ENCODE assay signal across 9 cellular contexts in the genomic region with DNA sequence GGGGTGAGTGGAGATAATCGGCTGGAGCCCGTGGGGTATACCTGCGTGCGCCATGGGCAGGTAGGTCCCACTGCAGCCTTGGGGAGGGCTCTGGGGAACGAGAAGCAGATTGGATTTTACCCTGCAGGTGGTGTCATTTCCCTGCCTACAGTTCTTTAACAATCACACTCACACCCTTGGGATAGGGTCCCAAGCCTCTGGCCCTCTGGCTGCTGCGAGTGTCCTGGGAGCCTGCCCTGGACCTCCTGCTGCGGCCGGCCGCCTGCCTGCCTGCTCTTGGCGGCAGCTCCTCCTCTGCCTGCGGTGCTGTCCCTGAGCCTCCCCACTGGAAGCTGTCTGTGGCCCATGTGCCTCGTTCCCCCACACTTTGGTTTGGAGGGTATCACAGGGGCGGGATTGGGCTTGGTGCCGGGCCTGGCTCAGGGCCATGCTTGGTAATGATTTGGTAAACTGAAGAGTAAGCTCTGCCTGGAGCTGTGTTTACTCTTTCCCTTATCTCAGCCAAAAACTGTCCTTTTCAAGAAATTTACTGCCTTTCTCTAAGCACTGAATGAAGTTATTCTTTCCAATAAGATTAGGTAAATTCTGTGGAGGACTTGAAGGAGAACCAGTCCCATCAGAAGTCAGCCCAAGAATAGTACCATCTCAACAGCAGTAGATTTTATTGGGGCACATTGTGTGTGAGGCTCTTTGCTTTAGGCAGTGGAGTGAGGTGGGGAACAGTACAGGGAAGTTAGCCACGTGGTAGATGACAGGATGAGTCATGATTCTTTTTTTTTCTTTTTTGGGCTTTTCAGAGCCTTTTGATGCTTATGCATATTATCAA. TPM values are rescaled to one million over a fixed set of nuclear protein-coding genes. Genes with fewer than 3 reads are reported as not detected.
DNase-seq lines count a peak whose midpoint lies in the region; ATAC-seq and TF ChIP-seq lines count a peak whose summit lies in the region.
"Had no signal": no experiment of that assay in that cellular context is flagged by ENCODE, and none has a peak within 500 bp of the region (broad histone marks: within the 10 kb centered on the region; RNA-seq: fewer than 3 reads in every experiment).

No MANE protein-coding gene starts in this region.

- ATAC-seq in body of pancreas, result peak; percentile 68
- ATAC-seq in lung (ENCODE audit: insufficient read depth, low FRiP score), result peak; percentile 59
- ATAC-seq in GM19395 (IDR thresholded peaks at IDR 0.05; ENCODE audit: unreplicated experiment), result no peak
- ATAC-seq in HG02571 (IDR thresholded peaks at IDR 0.05; ENCODE audit: unreplicated experiment), result no peak

- peaks cover 15% of the 10 kb centered on the region for H3K4me1 ChIP-seq in body of pancreas
- peaks cover 0 to 10% of the 10 kb centered on the region in 2 donors for H3K4me1 ChIP-seq in lung (ENCODE audit: control insufficient read depth in 2 of 2, insufficient read depth in 2 of 2, low read length in 2 of 2)
- H3K4me1 ChIP-seq: psoas muscle had no signal

- peak; percentile 30 for DNase-seq in AG10803 (ENCODE audit: low read depth)
- peak; percentile 53 for DNase-seq in LHCN-M2 (ENCODE audit: low read depth)
- DNase-seq in body of pancreas, result peak in 2 of 4 donors; percentile 36 to 43
- no peak for DNase-seq in lung (ENCODE audit: low spot score)
- no peak for DNase-seq in NCI-H1417 treated with DMSO at 0.1 percent for 48 hours (lab: John Stamatoyannopoulos, UW)
- no peak for DNase-seq in putamen (ENCODE audit: low spot score)
- DNase-seq: psoas muscle had no signal

- intact Hi-C loops in body of pancreas (cut with DNase I), result no loop called here

- no peak for TF ChIP-seq POLR2A in body of pancreas (IDR thresholded peaks at IDR 0.05)

- no peaks in the 10 kb centered on the region for H3K36me3 ChIP-seq in body of pancreas (replicated peaks in 1 of 2; ENCODE audit: insufficient read depth in 1 of 2, low read depth in 2 of 2)
- H3K36me3 ChIP-seq in lung (ENCODE audit: control insufficient read depth in 2 of 2, insufficient read depth in 2 of 2, low read length in 2 of 2), result no peaks in the 10 kb centered on the region

- H3K9me3 ChIP-seq in body of pancreas (no peaks in the 10 kb centered on the region), lung (ENCODE audit: control insufficient read depth in 2 of 2, insufficient read depth in 1 of 2, low read length in 1 of 2) (no peaks in the 10 kb centered on the region)
- H3K9me3 ChIP-seq: psoas muscle had no signal

- H3K27me3 ChIP-seq in body of pancreas (no peaks in the 10 kb centered on the region), lung (ENCODE audit: control insufficient read depth, insufficient read depth) (no peaks in the 10 kb centered on the region)

- WGBS in body of pancreas, 2 donors, result 69 to 76% methylated on average over 8 to 15 of the region's 15 CpGs
- 82 to 83% methylated on average over 15 of the region's 15 CpGs for WGBS in lung, 2 donors

- no peak overlapping the region for H3K4me3 ChIP-seq in AG10803 (ENCODE audit: low read length)
- H3K4me3 ChIP-seq in body of pancreas, result no peak overlapping the region
- no peak overlapping the region for H3K4me3 ChIP-seq in lung
- H3K4me3 ChIP-seq: psoas muscle had no signal

- H3K27ac ChIP-seq in body of pancreas (peak overlapping the region in 2 of 4 donors; percentile 37 to 42), lung (ENCODE audit: low read depth in 1 of 2, low read length in 1 of 2) (peak overlapping the region in 1 of 2 donors; percentile 5)
- H3K27ac ChIP-seq: psoas muscle had no signal

- TF ChIP-seq CTCF in AG10803 (conservative IDR thresholded peaks at IDR 0.05; ENCODE audit: low read length) (no peak), body of pancreas (IDR thresholded peaks at IDR 0.05) (peak in 1 of 7 experiments; percentile 6), lung (IDR thresholded peaks at IDR 0.05; ENCODE audit: control extremely low read depth, extremely low read depth) (no peak)

RNA-seq across cellular contexts. Expression of gene TBC1D22A, which starts 53.7 kb away (rescaled TPM):
- total RNA-seq in LHCN-M2 (2014; rRNA removed) (13.1 and 14.0 TPM in 2 replicates), body of pancreas (10 to 100 TPM; 21.5 to 23.1 TPM), lung (10 to 100 TPM; 20.3 to 38.4 TPM)
- polyA plus RNA-seq in LHCN-M2 (2012), result 19.0 TPM
- 10 to 100 TPM; 20.2 to 21.6 TPM for polyA plus RNA-seq in lung

Comparison
In these comparisons a context has a peak if more than half of its experiments do, and no peak if none do; other contexts are left out.
1. DNase-seq: peak in AG10803 (single experiment) and LHCN-M2 (single experiment); none in lung (single experiment), NCI-H1417 treated with DMSO at 0.1 percent for 48 hours (single experiment) and putamen (single experiment).
2. ATAC-seq: peak in body of pancreas (single experiment) and lung (single experiment); none in GM19395 (single experiment) and HG02571 (single experiment).